14 cellular contexts compared by ENCODE assay signal in the genomic region with DNA sequence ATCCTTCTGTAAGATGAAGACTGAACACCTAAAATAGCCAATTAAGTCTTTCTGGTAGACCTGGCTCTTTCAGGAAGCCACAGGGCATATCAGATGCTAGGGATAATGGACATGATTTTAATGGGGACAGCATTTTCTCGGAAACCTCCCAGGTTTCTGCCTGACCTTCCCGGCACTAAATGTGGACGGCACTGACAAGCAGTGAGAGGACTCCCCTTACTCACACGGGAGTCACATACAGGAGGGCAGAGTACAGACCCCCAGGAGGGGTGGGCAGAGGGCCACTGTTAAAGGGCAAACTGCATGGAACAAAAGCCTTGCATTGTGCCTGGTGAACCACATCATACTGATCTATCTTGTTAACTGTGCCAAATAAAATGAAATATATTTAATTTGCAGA. TPM values are rescaled to one million over a fixed set of nuclear protein-coding genes. Genes with fewer than 3 reads are reported as not detected.
A peak's percentile ranks its signal among the peaks of the same experiment; 100 is the strongest.
DNase-seq lines count a peak whose midpoint lies in the region; ATAC-seq and TF ChIP-seq lines count a peak whose summit lies in the region.
"Had no signal": no experiment of that assay in that cellular context is flagged by ENCODE, and none has a peak within 500 bp of the region (broad histone marks: within the 10 kb centered on the region; RNA-seq: fewer than 3 reads in every experiment).

No MANE protein-coding gene starts in this region.

- no peak overlapping the region for H3K27ac ChIP-seq in left ventricle myocardium inferior (replicated peaks)
- H3K27ac ChIP-seq in uterus: no peak overlapping the region

- peaks cover under 1% of the 10 kb centered on the region for H3K36me3 ChIP-seq in left ventricle myocardium inferior
- no peaks in the 10 kb centered on the region for H3K36me3 ChIP-seq in uterus

- peak; percentile 46 for DNase-seq in cardiac septum (ENCODE audit: low spot score)
- no peak for DNase-seq in left ventricle myocardium inferior
- DNase-seq in mesenteric fat pad (ENCODE audit: low spot score): peak; percentile 20
- DNase-seq in posterior vena cava (ENCODE audit: low spot score): peak; percentile 47
- DNase-seq in uterus: peak; percentile 9 to 14
- DNase-seq in left lobe of liver (ENCODE audit: low spot score): no peak
- DNase-seq in NCI-H82 treated with DMSO at 0.1 percent for 48 hours (lab: John Stamatoyannopoulos, UW; ENCODE audit: unreplicated experiment): no peak
- DNase-seq: CD8-positive, alpha-beta T cell; COR-L47; DMS153; DMS79 treated with DMSO at 0.1 percent for 48 hours; EL; GOT3 had no signal

- H3K4me1 ChIP-seq in left ventricle myocardium inferior (peaks cover 25% of the 10 kb centered on the region), uterus (peaks cover 3 to 4% of the 10 kb centered on the region in 2 donors)

- TF ChIP-seq CTCF in left ventricle myocardium inferior (IDR thresholded peaks at IDR 0.05; ENCODE audit: borderline replicate concordance) (no peak), uterus (IDR thresholded peaks at IDR 0.05) (no peak)

- no peak for TF ChIP-seq POLR2A in uterus (IDR thresholded peaks at IDR 0.05)

- no peak overlapping the region for H3K4me3 ChIP-seq in left ventricle myocardium inferior
- H3K4me3 ChIP-seq in uterus: no peak overlapping the region

- no peak for ATAC-seq in left lobe of liver
- no peak for ATAC-seq in HG02840 (IDR thresholded peaks at IDR 0.05; ENCODE audit: low FRiP score, unreplicated experiment)

- no peaks in the 10 kb centered on the region for H3K27me3 ChIP-seq in left ventricle myocardium inferior (ENCODE audit: low read depth)
- H3K27me3 ChIP-seq in uterus: no peaks in the 10 kb centered on the region

- intact Hi-C loops in cardiac septum (cut with DNase I): loop anchor here (1.0 to 10.0 kb wide), 2 partner anchors 454 to 706 kb away; no protein-coding TSS in a partner anchor
- intact Hi-C loops in left ventricle myocardium inferior (cut with micrococcal nuclease): loop anchor here (5.0 kb wide), 1 partner anchor 454 kb away; no protein-coding TSS in a partner anchor
- intact Hi-C loops in posterior vena cava (cut with DNase I): loop anchor here in 1 of 2 donors (5.0 kb wide), 1 partner anchor 459 kb away; no protein-coding TSS in a partner anchor
- intact Hi-C loops in uterus (cut with DNase I; ENCODE audit: low total_unique reads): loop anchor here (5.0 to 10.0 kb wide), 2 partner anchors 454 to 716 kb away; no protein-coding TSS in a partner anchor

- H3K9me3 ChIP-seq in left ventricle myocardium inferior (replicated peaks) (no peaks in the 10 kb centered on the region), uterus (no peaks in the 10 kb centered on the region)

RNA-seq across cellular contexts. Expression of a gene that starts 19.9 kb away (rescaled TPM):
- total RNA-seq in cardiac septum (8.8 TPM), left ventricle myocardium inferior (11.2 TPM), mesenteric fat pad (18.7 TPM), posterior vena cava (10 to 100 TPM; 14.3 to 18.0 TPM), uterus (10 to 100 TPM; 13.1 to 49.4 (median 28.0) TPM), left lobe of liver (11.9 TPM)

RNA-seq across cellular contexts. Expression of a gene that starts 51.2 kb away (rescaled TPM):
- total RNA-seq in cardiac septum: 1.2 TPM
- 1.4 TPM for total RNA-seq in left ventricle myocardium inferior
- 12.2 TPM for total RNA-seq in mesenteric fat pad
- total RNA-seq in posterior vena cava: 1 to 10 TPM; 3.0 to 5.7 TPM
- total RNA-seq in uterus: 10 to 100 TPM in 1 of 4 donors, 1 to 10 TPM in 1, under 1 TPM in 1, not detected in 1; 0.26 to 80.7 (median 4.3) TPM
- total RNA-seq in left lobe of liver: 2.1 TPM

Comparison
In these comparisons a context has a peak if more than half of its experiments do, and no peak if none do; other contexts are left out.
1. DNase-seq: peak in cardiac septum (single experiment), mesenteric fat pad (single experiment), posterior vena cava (single experiment) and uterus (2 of 2); none in left ventricle myocardium inferior (single experiment), left lobe of liver (single experiment) and NCI-H82 treated with DMSO at 0.1 percent for 48 hours (single experiment).